Comparison of ENCODE assay signal across 15 cellular contexts in the genomic region with DNA sequence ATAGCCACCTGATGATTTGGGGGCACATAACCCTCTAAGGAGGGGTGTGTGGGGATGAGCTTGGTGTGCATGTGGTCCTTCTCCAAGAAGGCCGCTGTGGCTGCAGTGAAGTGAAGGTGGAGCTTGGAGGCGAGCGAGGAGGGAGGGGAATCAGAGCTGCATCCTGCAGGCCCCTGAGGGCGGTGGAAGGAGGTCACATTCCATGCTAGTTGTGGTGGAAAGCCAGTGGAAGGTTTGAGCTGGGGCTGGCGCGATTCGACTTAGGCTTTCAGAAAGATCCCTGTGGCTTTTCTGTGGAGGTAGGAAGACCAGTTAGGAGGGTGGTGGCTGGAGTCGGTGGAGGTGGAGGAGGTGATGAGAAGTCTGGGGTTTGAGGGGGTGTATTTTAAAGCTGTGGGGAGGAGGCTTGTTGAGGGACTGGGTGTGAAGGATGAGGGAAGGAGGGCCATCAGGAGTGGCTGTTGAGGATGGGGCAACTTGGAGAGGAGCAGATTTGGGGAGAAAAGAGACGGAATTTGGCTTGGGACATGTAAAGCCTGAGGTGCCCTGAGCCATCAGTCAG.
"Had no signal": no experiment of that assay in that cellular context is flagged by ENCODE, and none has a peak within 500 bp of the region (broad histone marks: within the 10 kb centered on the region; RNA-seq: fewer than 3 reads in every experiment).

No MANE protein-coding gene starts in this region.

- H3K27ac ChIP-seq: body of pancreas, lower lobe of right lung, thyroid gland, vagina had no signal

- H3K36me3 ChIP-seq: thyroid gland, vagina had no signal

- H3K4me3 ChIP-seq: body of pancreas, lower lobe of right lung, mucosa of descending colon, thyroid gland, vagina had no signal

- H3K4me1 ChIP-seq: thyroid gland had no signal

- DNase-seq: activated CD8-positive, alpha-beta memory T cell treated with anti-CD3 and anti-CD28 coated beads, Interleukin-2, amount 50 U/mL, for 4 hours; activated CD8-positive, alpha-beta T cell treated with anti-CD3 and anti-CD28 coated beads for 36 hours; activated effector memory CD4-positive, alpha-beta T cell treated with Interleukin-2 at 50 U/mL for 16 hours; amniotic stem cell; body of pancreas; central memory CD4-positive, alpha-beta T cell; dermis blood vessel endothelial cell; lower lobe of right lung; naive thymus-derived CD8-positive, alpha-beta T cell; stimulated activated CD4-positive, alpha-beta T cell treated with anti-CD3 and anti-CD28 coated beads, Interleukin-4, amount 100 ng/mL, for 1 hour; SW 1271; thyroid gland had no signal

- H3K27me3 Mint-ChIP-seq: activated CD8-positive, alpha-beta T cell treated with anti-CD3 and anti-CD28 coated beads for 36 hours; activated naive CD4-positive, alpha-beta T cell treated with anti-CD3 and anti-CD28 coated beads, Interleukin-2, amount 50 U/mL, for 24 hours; naive thymus-derived CD8-positive, alpha-beta T cell had no signal

- H3K4me3 Mint-ChIP-seq: activated CD8-positive, alpha-beta T cell treated with anti-CD3 and anti-CD28 coated beads for 36 hours; activated naive CD4-positive, alpha-beta T cell treated with anti-CD3 and anti-CD28 coated beads, Interleukin-2, amount 50 U/mL, for 24 hours had no signal

- H3K27me3 ChIP-seq: body of pancreas, thyroid gland, vagina had no signal

- H3K9me3 ChIP-seq: body of pancreas, lower lobe of right lung, mucosa of descending colon, thyroid gland, vagina had no signal

- H3K27ac Mint-ChIP-seq: activated CD8-positive, alpha-beta T cell treated with anti-CD3 and anti-CD28 coated beads for 36 hours; activated naive CD4-positive, alpha-beta T cell treated with anti-CD3 and anti-CD28 coated beads, Interleukin-2, amount 50 U/mL, for 24 hours had no signal
